Comparison of ENCODE assay signal across 8 cellular contexts in genomic region chr1:63773496-63773814, GRCh38. TPM values are rescaled to one million over a fixed set of nuclear protein-coding genes. Genes with fewer than 3 reads are reported as not detected.
DNase-seq lines count a peak whose midpoint lies in the region; ATAC-seq and TF ChIP-seq lines count a peak whose summit lies in the region.

No MANE protein-coding gene starts in this region.

- peak overlapping the region; percentile 58 to 70 for H3K4me3 ChIP-seq in HCT116 (replicated peaks in 1 of 2; ENCODE audit: low read depth in 1 of 2, low read length in 2 of 2)

- peaks cover 4% of the 10 kb centered on the region for H3K27me3 Mint-ChIP-seq in glutamatergic neuron (ENCODE audit: unreplicated experiment)
- H3K27me3 Mint-ChIP-seq in stimulated activated memory B cell treated with anti-CD40 and anti-IgM and Interleukin-4, amounts not matched to agents 10 μg/mL and 1 μg/mL and 100 μg/mL, for 72 hours = peaks cover 58% of the 10 kb centered on the region

- H3K9me2 ChIP-seq in HCT116 (ENCODE audit: insufficient read depth) = no peaks in the 10 kb centered on the region

- CTCF ChIA-PET in HCT116 (lab: Charles Lee) = interaction anchor here (1.0 to 2.1 kb wide), 4 partner anchors 26 to 366 kb away, joined by 3 to 12 read pairs (median 4); no protein-coding TSS in a partner anchor

- H3K36me3 Mint-ChIP-seq in glutamatergic neuron (ENCODE audit: unreplicated experiment) = peaks cover 4% of the 10 kb centered on the region
- H3K36me3 Mint-ChIP-seq in stimulated activated memory B cell treated with anti-CD40 and anti-IgM and Interleukin-4, amounts not matched to agents 10 μg/mL and 1 μg/mL and 100 μg/mL, for 72 hours = no peaks in the 10 kb centered on the region

- TF ChIP-seq POLR2A in HCT116 (IDR thresholded peaks at IDR 0.05; ENCODE audit: borderline replicate concordance, extremely low read depth, insufficient read depth, insufficient read length) = no peak

- H3K4me2 ChIP-seq in HCT116 (ENCODE audit: low read length) = peak overlapping the region; percentile 95

- no peak for TF ChIP-seq RAD21 in HCT116 (IDR thresholded peaks at IDR 0.05; ENCODE audit: low read depth)

- H3K4me1 ChIP-seq in HCT116 (ENCODE audit: control insufficient read depth in 1 of 2, insufficient read depth in 2 of 2, low read length in 2 of 2) = peaks cover 11 to 24% of the 10 kb centered on the region in 2 experiments; a peak in 3 of 4 replicates

- H3K4me3 Mint-ChIP-seq in glutamatergic neuron (ENCODE audit: unreplicated experiment) = peak overlapping the region; percentile 94
- peak overlapping the region; percentile 74 for H3K4me3 Mint-ChIP-seq in stimulated activated memory B cell treated with anti-CD40 and anti-IgM and Interleukin-4, amounts not matched to agents 10 μg/mL and 1 μg/mL and 100 μg/mL, for 72 hours

- ATAC-seq in HCT116 = peak; percentile 46
- peak; percentile 55 for ATAC-seq in stimulated activated memory B cell treated with anti-CD40 and anti-IgM and Interleukin-4, amounts not matched to agents 10 μg/mL and 1 μg/mL and 100 μg/mL, for 72 hours

- no peaks in the 10 kb centered on the region for H3K79me2 ChIP-seq in HCT116 (ENCODE audit: insufficient read depth, low read length)

- H3K27ac Mint-ChIP-seq in glutamatergic neuron (ENCODE audit: unreplicated experiment) = peak overlapping the region; percentile 18
- H3K27ac Mint-ChIP-seq in stimulated activated memory B cell treated with anti-CD40 and anti-IgM and Interleukin-4, amounts not matched to agents 10 μg/mL and 1 μg/mL and 100 μg/mL, for 72 hours = no peak overlapping the region

- TF ChIP-seq CTCF in HCT116 (IDR thresholded peaks at IDR 0.05 in 2 of 3, conservative IDR thresholded peaks at IDR 0.05 in 1 of 3; ENCODE audit: borderline replicate concordance in 1 of 3, insufficient read depth in 1 of 3, low read depth in 2 of 3, low read length in 2 of 3) = no peak
- no peak for TF ChIP-seq CTCF in glutamatergic neuron (IDR thresholded peaks at IDR 0.05; ENCODE audit: partially characterized antibody, unreplicated experiment)

- peaks cover 20% of the 10 kb centered on the region for H3K4me1 Mint-ChIP-seq in glutamatergic neuron (ENCODE audit: low read depth, unreplicated experiment)
- H3K4me1 Mint-ChIP-seq in stimulated activated memory B cell treated with anti-CD40 and anti-IgM and Interleukin-4, amounts not matched to agents 10 μg/mL and 1 μg/mL and 100 μg/mL, for 72 hours = peaks cover 16% of the 10 kb centered on the region

- peaks cover 8% of the 10 kb centered on the region for H3K9me3 Mint-ChIP-seq in glutamatergic neuron (ENCODE audit: unreplicated experiment)
- no peaks in the 10 kb centered on the region for H3K9me3 Mint-ChIP-seq in stimulated activated memory B cell treated with anti-CD40 and anti-IgM and Interleukin-4, amounts not matched to agents 10 μg/mL and 1 μg/mL and 100 μg/mL, for 72 hours

- POLR2A ChIA-PET in HCT116 (lab: Charles Lee) = interaction anchor here (0.7 kb wide), 2 partner anchors 9 to 12 kb away, joined by 3 read pairs; no protein-coding TSS in a partner anchor

- no peaks in the 10 kb centered on the region for H3K36me3 ChIP-seq in HCT116 (ENCODE audit: control insufficient read depth in 1 of 2, insufficient read depth in 2 of 2, low read length in 2 of 2)

- no TSS peak for BruUV-seq in HCT116 (replicated peaks; lab: Mats Ljungman, UMichigan)

- no peak overlapping the region for H3K9ac ChIP-seq in HCT116 (ENCODE audit: low read length)

- H3K27me3 ChIP-seq in HCT116 (ENCODE audit: insufficient read depth, low read length) = no peaks in the 10 kb centered on the region

- no peaks in the 10 kb centered on the region for H3K9me3 ChIP-seq in HCT116 (ENCODE audit: control insufficient read depth in 1 of 2, insufficient read depth in 1 of 2, low read depth in 1 of 2, low read length in 2 of 2)

- intact Hi-C loops in HCT116 (cut with micrococcal nuclease) = loop anchor here (5.0 to 10.0 kb wide), 3 partner anchors 141 to 364 kb away; no protein-coding TSS in a partner anchor

- peak overlapping the region; percentile 97 for H2AFZ ChIP-seq in HCT116 (ENCODE audit: low read depth, low read length, poor library complexity, severe bottlenecking)

- no peak for DNase-seq in HCT116 (ENCODE audit: low read depth, low spot score)
- DNase-seq in SW480 (ENCODE audit: low spot score) = peak; percentile 10
- no peak for DNase-seq in glutamatergic neuron
- no peak for DNase-seq in NCI-H446 (lab: John Stamatoyannopoulos, UW)
- DNase-seq in dedifferentiated amniotic fluid mesenchymal stem cell (ENCODE audit: extremely low spot score) = no peak
- no peak for DNase-seq in DMS114 treated with DMSO at 0.1 percent for 48 hours (lab: John Stamatoyannopoulos, UW; ENCODE audit: unreplicated experiment)
- no peak for DNase-seq in NCI-H187 (lab: John Stamatoyannopoulos, UW)

- H3K27ac ChIP-seq in HCT116 (ENCODE audit: low read depth, low read length) = no peak overlapping the region

- no peaks in the 10 kb centered on the region for H4K20me1 ChIP-seq in HCT116 (ENCODE audit: insufficient read depth)

- RAD21 ChIA-PET in HCT116 (lab: Charles Lee; ENCODE audit: low non-redundant PET in 1 of 2, low total read pairs in 2 of 2, uncharacterized antibody in 2 of 2, unreplicated experiment in 2 of 2) = interaction anchor here (0.9 to 1.0 kb wide), 3 partner anchors 81 to 364 kb away, joined by 3 to 4 read pairs (median 4); no protein-coding TSS in a partner anchor

TF ChIP-seq in HCT116, 20 proteins besides CTCF, POLR2A, EP300 and RAD21:
- TF ChIP-seq MAX (IDR thresholded peaks at IDR 0.05) = no peak
- no peak for TF ChIP-seq ZNF274 (IDR thresholded peaks at IDR 0.05; ENCODE audit: low read depth, low read length)
- no peak for TF ChIP-seq ELF1 (IDR thresholded peaks at IDR 0.05; ENCODE audit: borderline replicate concordance, low read depth)
- TF ChIP-seq CBX3 (IDR thresholded peaks at IDR 0.05; ENCODE audit: low read depth) = no peak

RNA-seq across cellular contexts. Expression of gene ROR1, which starts 0.4 kb away (rescaled TPM):
- total RNA-seq in HCT116 (2021; ENCODE audit: unreplicated experiment) (2.7 TPM), glutamatergic neuron (ENCODE audit: unreplicated experiment) (11.3 TPM)
- polyA plus RNA-seq in HCT116 (2012) = 0.94 and 1.3 TPM in 2 replicates
